Comparison of ENCODE assay signal across 1 cellular context in genomic region chr2:86764661-86765307, GRCh38.
TF ChIP-seq lines count a peak whose summit lies in the region.

No MANE protein-coding gene starts in this region.

TF ChIP-seq in HepG2, 621 proteins besides CTCF, POLR2A, EP300 and RAD21 (continued from another document):
- TF ChIP-seq, protein P1, sequence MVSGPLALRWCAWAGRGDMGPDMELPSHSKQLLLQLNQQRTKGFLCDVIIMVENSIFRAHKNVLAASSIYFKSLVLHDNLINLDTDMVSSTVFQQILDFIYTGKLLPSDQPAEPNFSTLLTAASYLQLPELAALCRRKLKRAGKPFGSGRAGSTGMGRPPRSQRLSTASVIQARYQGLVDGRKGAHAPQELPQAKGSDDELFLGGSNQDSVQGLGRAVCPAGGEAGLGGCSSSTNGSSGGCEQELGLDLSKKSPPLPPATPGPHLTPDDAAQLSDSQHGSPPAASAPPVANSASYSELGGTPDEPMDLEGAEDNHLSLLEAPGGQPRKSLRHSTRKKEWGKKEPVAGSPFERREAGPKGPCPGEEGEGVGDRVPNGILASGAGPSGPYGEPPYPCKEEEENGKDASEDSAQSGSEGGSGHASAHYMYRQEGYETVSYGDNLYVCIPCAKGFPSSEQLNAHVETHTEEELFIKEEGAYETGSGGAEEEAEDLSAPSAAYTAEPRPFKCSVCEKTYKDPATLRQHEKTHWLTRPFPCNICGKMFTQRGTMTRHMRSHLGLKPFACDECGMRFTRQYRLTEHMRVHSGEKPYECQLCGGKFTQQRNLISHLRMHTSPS (CRISPR knock-in tag; IDR thresholded peaks at IDR 0.05; ENCODE audit: low read depth): no peak
- TF ChIP-seq ZMAT3 (CRISPR knock-in tag; conservative IDR thresholded peaks at IDR 0.05): no peak
- TF ChIP-seq XRCC5 (optimal IDR thresholded peaks at IDR 0.05; ENCODE audit: low read length): peak; percentile 27
